34 cellular contexts compared by ENCODE assay signal in the genomic region with DNA sequence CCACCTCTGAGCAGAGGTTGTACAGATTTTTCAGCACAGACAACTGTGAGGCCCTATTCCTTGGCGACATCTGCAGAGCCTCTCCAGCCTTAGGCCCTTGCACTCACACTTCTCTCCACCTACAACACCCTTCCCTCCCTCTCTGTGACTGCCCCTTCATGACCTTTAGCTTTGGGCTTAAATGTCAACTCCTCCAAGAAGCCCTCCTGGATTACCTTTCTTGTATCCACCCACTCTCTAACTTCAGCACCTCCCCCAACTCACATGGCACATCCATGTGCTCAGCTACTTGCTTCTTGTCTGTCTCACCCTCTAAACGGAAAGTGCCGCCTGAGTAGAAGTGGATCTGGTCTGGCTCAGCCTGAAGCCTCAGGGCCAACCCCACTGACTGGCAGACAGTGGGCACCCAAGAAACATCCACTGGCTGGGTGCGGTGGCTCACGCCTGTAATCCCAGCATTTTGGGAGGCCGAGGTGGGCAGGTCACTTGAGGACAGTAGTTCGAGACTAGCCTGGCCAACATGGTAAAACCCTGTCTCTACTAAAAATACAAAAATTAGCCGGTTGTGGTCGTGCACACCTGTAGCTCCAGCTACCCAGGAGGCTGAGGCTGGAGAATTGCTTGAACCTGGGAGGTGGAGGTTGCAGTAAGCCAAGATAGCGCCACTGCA. TPM values are rescaled to one million over a fixed set of nuclear protein-coding genes. Genes with fewer than 3 reads are reported as not detected.
"Had no signal": no experiment of that assay in that cellular context is flagged by ENCODE, and none has a peak within 500 bp of the region (broad histone marks: within the 10 kb centered on the region; RNA-seq: fewer than 3 reads in every experiment).

No MANE protein-coding gene starts in this region.

- H3K27ac ChIP-seq: adrenal gland, body of pancreas, colonic mucosa, epithelial cell of prostate, esophagus squamous epithelium had no signal

- DNase-seq: activated CD4-positive, alpha-beta memory T cell treated with anti-CD3 and anti-CD28 coated beads for 36 hours; activated CD4-positive, alpha-beta T cell treated with anti-CD3 and anti-CD28 coated beads for 36 hours; activated CD4-positive, alpha-beta T cell treated with anti-CD3 and anti-CD28 coated beads, Interleukin-2, amount 10 ng/mL, durations not matched to agents 24 days and 14 days; activated CD4-positive, CD25-positive, alpha-beta regulatory T cell; activated CD4-positive, CD25-positive, alpha-beta regulatory T cell treated with anti-CD3 and anti-CD28 coated beads, Interleukin-2, amount 50 U/mL, for 72 hours; activated CD8-positive, alpha-beta memory T cell treated with anti-CD3 and anti-CD28 coated beads, Interleukin-2, amount 10 ng/mL, durations not matched to agents 7 days and 5 days; activated CD8-positive, alpha-beta memory T cell treated with anti-CD3 and anti-CD28 coated beads, Interleukin-2, amount 50 U/mL, for 4 hours; activated CD8-positive, alpha-beta T cell treated with anti-CD3 and anti-CD28 coated beads, Interleukin-2, amount 10 ng/mL, durations not matched to agents 7 days and 5 days; activated effector memory CD4-positive, alpha-beta T cell treated with anti-CD3 and anti-CD28 coated beads, Interleukin-2, amount 50 U/mL, for 16 hours; activated naive CD4-positive, alpha-beta T cell treated with anti-CD3 and anti-CD28 coated beads for 36 hours; activated naive CD8-positive, alpha-beta T cell treated with anti-CD3 and anti-CD28 coated beads for 36 hours; activated naive CD8-positive, alpha-beta T cell treated with anti-CD3 and anti-CD28 coated beads, Interleukin-2, amount 50 U/mL, for 24 hours; activated T-cell treated with anti-CD3 and anti-CD28 coated beads, Interleukin-2, amount 50 U/mL, for 1 hour; activated T-cell treated with anti-CD3 and anti-CD28 coated beads, Interleukin-2, amount 50 U/mL, for 48 hours; adrenal gland; amygdala; aorta; body of pancreas; central memory CD4-positive, alpha-beta T cell; cerebellar nuclear complex; colonic mucosa; effector CD8-positive, alpha-beta T cell; esophagus squamous epithelium; foreskin melanocyte; head of caudate nucleus; T-helper 1 cell; T-helper 17 cell; T1000 had no signal

- H3K9me3 ChIP-seq: adrenal gland, body of pancreas, colonic mucosa, esophagus squamous epithelium had no signal

- H3K36me3 ChIP-seq: adrenal gland, colonic mucosa had no signal

- H3K27me3 ChIP-seq: adrenal gland, body of pancreas, colonic mucosa, esophagus squamous epithelium had no signal

- H3K4me1 ChIP-seq: adrenal gland, body of pancreas, colonic mucosa had no signal

- ATAC-seq: activated CD4-positive, alpha-beta T cell treated with anti-CD3 and anti-CD28 coated beads for 36 hours; activated CD8-positive, alpha-beta memory T cell treated with anti-CD3 and anti-CD28 coated beads, Interleukin-2, amount 10 ng/mL, durations not matched to agents 7 days and 5 days; activated CD8-positive, alpha-beta T cell treated with anti-CD3 and anti-CD28 coated beads, Interleukin-2, amount 10 ng/mL, durations not matched to agents 7 days and 5 days; activated naive CD8-positive, alpha-beta T cell treated with anti-CD3 and anti-CD28 coated beads, Interleukin-2, amount 50 U/mL, for 24 hours; body of pancreas; T-helper 17 cell had no signal

- H3K4me3 ChIP-seq: adrenal gland, body of pancreas, colonic mucosa, esophagus squamous epithelium had no signal

- FAIRE-seq: endometrium, endothelial cell of umbilical vein had no signal

RNA-seq across cellular contexts. Expression of a gene that starts 22.1 kb away (rescaled TPM):
- total RNA-seq: activated CD4-positive, alpha-beta memory T cell treated with anti-CD3 and anti-CD28 coated beads for 36 hours; activated CD4-positive, alpha-beta T cell treated with anti-CD3 and anti-CD28 coated beads for 36 hours; activated CD4-positive, alpha-beta T cell treated with anti-CD3 and anti-CD28 coated beads, Interleukin-2, amount 10 ng/mL, durations not matched to agents 24 days and 14 days; activated CD8-positive, alpha-beta memory T cell treated with anti-CD3 and anti-CD28 coated beads for 36 hours; activated CD8-positive, alpha-beta memory T cell treated with anti-CD3 and anti-CD28 coated beads, Interleukin-2, amount 10 ng/mL, durations not matched to agents 7 days and 5 days; activated CD8-positive, alpha-beta T cell treated with anti-CD3 and anti-CD28 coated beads, Interleukin-2, amount 10 ng/mL, durations not matched to agents 7 days and 5 days; activated naive CD4-positive, alpha-beta T cell treated with anti-CD3 and anti-CD28 coated beads for 36 hours; activated naive CD8-positive, alpha-beta T cell treated with anti-CD3 and anti-CD28 coated beads for 36 hours; activated T-helper 1 cell treated with anti-CD3 and anti-CD28 coated beads, Interleukin-12 subunit alpha, Interleukin-12 subunit beta, Interleukin-2, Interleukin-4 antibody, amounts not matched to agents 30 ng/mL and 10 ng/mL and 1 ng/mL, durations not matched to agents 14 hours and 24 hours and 36 hours; activated T-helper 2 cell treated with anti-CD3 and anti-CD28 coated beads, Interferon-gamma antibody, Interleukin-2, Interleukin-4, amounts not matched to agents 10 μg/mL and 5 μg/mL and 100 μg/mL, durations not matched to agents 14 hours and 24 hours and 36 hours; T-helper 17 cell had no signal
